8 cellular contexts compared by ENCODE assay signal in genomic region chr6:5084192-5084786, GRCh38. TPM values are rescaled to one million over a fixed set of nuclear protein-coding genes. Genes with fewer than 3 reads are reported as not detected.
A peak's percentile ranks its signal among the peaks of the same experiment; 100 is the strongest.
DNase-seq lines count a peak whose midpoint lies in the region; ATAC-seq and TF ChIP-seq lines count a peak whose summit lies in the region.

No MANE protein-coding gene starts in this region.

- H3K27me3 ChIP-seq in iPS DF 6.9 (ENCODE audit: control insufficient read depth, insufficient read depth, low read length) (peaks cover 38% of the 10 kb centered on the region), spleen (replicated peaks in 1 of 7) (peaks cover 0 to 56% (median 28%) of the 10 kb centered on the region in 7 donors)

- no TSS peak for BruUV-seq in OCI-LY7 (replicated peaks; lab: Mats Ljungman, UMichigan)

- no peak for DNase-seq in GM12864 (ENCODE audit: low read depth)
- no peak for DNase-seq in activated CD8-positive, alpha-beta T cell treated with anti-CD3 and anti-CD28 coated beads, Interleukin-2, amount 10 ng/mL, durations not matched to agents 7 days and 5 days
- DNase-seq in iPS DF 6.9 (ENCODE audit: low read depth, low spot score) = no peak
- peak; percentile 82 for DNase-seq in spleen
- no peak for DNase-seq in OCI-LY7 (ENCODE audit: low spot score)
- DNase-seq in stimulated activated CD4-positive, alpha-beta T cell treated with anti-CD3 and anti-CD28 coated beads, Interleukin-2, amount 100 ng/mL, for 48 hours = no peak

- H3K9me3 Mint-ChIP-seq in activated CD8-positive, alpha-beta T cell treated with anti-CD3 and anti-CD28 coated beads, Interleukin-2, amount 10 ng/mL, durations not matched to agents 7 days and 5 days (ENCODE audit: insufficient read depth) = no peaks in the 10 kb centered on the region

- H3K36me3 ChIP-seq in iPS DF 6.9 (ENCODE audit: control insufficient read depth, insufficient read depth, low read length) (no peaks in the 10 kb centered on the region), spleen (no peaks in the 10 kb centered on the region), OCI-LY7 (ENCODE audit: insufficient read depth, low read length) (no peaks in the 10 kb centered on the region)

- WGBS in iPS DF 6.9 (ENCODE audit: insufficient coverage, insufficient read length) = no CpG with 5 or more reads among the region's 66 CpGs
- 0 to 6% (median 3%) methylated on average over 8 to 66 of the region's 66 CpGs for WGBS in spleen, 5 donors

- TF ChIP-seq CTCF in GM12864 (IDR thresholded peaks at IDR 0.05; ENCODE audit: low read depth, low read length, missing control alignments) (no peak), spleen (IDR thresholded peaks at IDR 0.05 in 8 of 11, conservative IDR thresholded peaks at IDR 0.05 in 3 of 11) (no peak), OCI-LY7 (conservative IDR thresholded peaks at IDR 0.05; ENCODE audit: low read length) (no peak)

- H3K9me2 ChIP-seq in OCI-LY7 (ENCODE audit: insufficient read depth, low read length) = no peaks in the 10 kb centered on the region

- H3K27ac Mint-ChIP-seq in activated CD8-positive, alpha-beta T cell treated with anti-CD3 and anti-CD28 coated beads, Interleukin-2, amount 10 ng/mL, durations not matched to agents 7 days and 5 days = no peak overlapping the region

- no peaks in the 10 kb centered on the region for H4K20me1 ChIP-seq in OCI-LY7 (ENCODE audit: insufficient read depth, low read length)

- no peak overlapping the region for H2AFZ ChIP-seq in OCI-LY7 (ENCODE audit: low read length)

- no peak for TF ChIP-seq POLR2A in spleen (IDR thresholded peaks at IDR 0.05)

- H3K27me3 Mint-ChIP-seq in activated CD8-positive, alpha-beta T cell treated with anti-CD3 and anti-CD28 coated beads, Interleukin-2, amount 10 ng/mL, durations not matched to agents 7 days and 5 days (ENCODE audit: low read depth) = peaks cover 44% of the 10 kb centered on the region

- H3K36me3 Mint-ChIP-seq in activated CD8-positive, alpha-beta T cell treated with anti-CD3 and anti-CD28 coated beads, Interleukin-2, amount 10 ng/mL, durations not matched to agents 7 days and 5 days (ENCODE audit: low read depth) = no peaks in the 10 kb centered on the region

- H3K4me1 ChIP-seq in iPS DF 6.9 (ENCODE audit: control insufficient read depth, insufficient read depth, low read length) (peaks cover 6% of the 10 kb centered on the region), spleen (peaks cover 6 to 65% (median 44%) of the 10 kb centered on the region in 6 donors), OCI-LY7 (ENCODE audit: insufficient read depth, low read length, poor library complexity, severe bottlenecking) (no peaks in the 10 kb centered on the region)

- no peak overlapping the region for H3K4me2 ChIP-seq in OCI-LY7 (ENCODE audit: low read length)

- peaks cover 6% of the 10 kb centered on the region for H3K4me1 Mint-ChIP-seq in activated CD8-positive, alpha-beta T cell treated with anti-CD3 and anti-CD28 coated beads, Interleukin-2, amount 10 ng/mL, durations not matched to agents 7 days and 5 days (ENCODE audit: low read depth)

- peak overlapping the region; percentile 69 for H3K4me3 Mint-ChIP-seq in activated CD8-positive, alpha-beta T cell treated with anti-CD3 and anti-CD28 coated beads, Interleukin-2, amount 10 ng/mL, durations not matched to agents 7 days and 5 days

- POLR2A ChIA-PET in activated CD8-positive, alpha-beta T cell treated with anti-CD3 and anti-CD28 coated beads, Interleukin-2, amount 10 ng/mL, durations not matched to agents 7 days and 5 days (lab: Charles Lee) = no interaction called here
- POLR2A ChIA-PET in OCI-LY7 (lab: Charles Lee) = no interaction called here

- intact Hi-C loops in spleen (cut with DNase I; ENCODE audit: low total_unique reads) (no loop called here), OCI-LY7 (cut with micrococcal nuclease; ENCODE audit: unreplicated experiment) (no loop called here)

- CTCF ChIA-PET in activated CD8-positive, alpha-beta T cell treated with anti-CD3 and anti-CD28 coated beads, Interleukin-2, amount 10 ng/mL, durations not matched to agents 7 days and 5 days (lab: Charles Lee) = no interaction called here
- CTCF ChIA-PET in OCI-LY7 (lab: Charles Lee; ENCODE audit: unreplicated experiment) = no interaction called here

- H3K27ac ChIP-seq in iPS DF 6.9 (ENCODE audit: low read length) (no peak overlapping the region), spleen (peak overlapping the region; percentile 77 to 92 (median 86)), OCI-LY7 (ENCODE audit: low read depth, low read length, poor library complexity, severe bottlenecking) (no peak overlapping the region)

- H3K79me2 ChIP-seq in OCI-LY7 (ENCODE audit: insufficient read depth, low read depth, low read length) = no peaks in the 10 kb centered on the region

- H3K4me3 ChIP-seq in GM12864 (ENCODE audit: low read depth, low read length) = peak overlapping the region; percentile 64
- peak overlapping the region; percentile 49; the same call in 1 of the 2 replicates for H3K4me3 ChIP-seq in iPS DF 6.9 (ENCODE audit: low read length)
- peak overlapping the region; percentile 30 to 82 (median 57) for H3K4me3 ChIP-seq in spleen
- no peak overlapping the region for H3K4me3 ChIP-seq in OCI-LY7 (ENCODE audit: low read depth, low read length, poor library complexity, severe bottlenecking)

- ATAC-seq in HG02642 (IDR thresholded peaks at IDR 0.05; ENCODE audit: poor library complexity, unreplicated experiment) = peak; percentile 41
- ATAC-seq in activated CD8-positive, alpha-beta T cell treated with anti-CD3 and anti-CD28 coated beads, Interleukin-2, amount 10 ng/mL, durations not matched to agents 7 days and 5 days = peak; percentile 35
- no peak for ATAC-seq in HG02973 (IDR thresholded peaks at IDR 0.05; ENCODE audit: unreplicated experiment)

- no peaks in the 10 kb centered on the region for H3K9me3 ChIP-seq in iPS DF 6.9 (ENCODE audit: control insufficient read depth, insufficient read depth, low read length)
- H3K9me3 ChIP-seq in spleen = no peaks in the 10 kb centered on the region
- no peaks in the 10 kb centered on the region for H3K9me3 ChIP-seq in OCI-LY7 (ENCODE audit: low read length)

RNA-seq across cellular contexts. Expression of gene PPP1R3G, which starts 0.9 kb away (rescaled TPM):
- total RNA-seq in activated CD8-positive, alpha-beta T cell treated with anti-CD3 and anti-CD28 coated beads, Interleukin-2, amount 10 ng/mL, durations not matched to agents 7 days and 5 days = under 1 TPM; 0.05 to 0.11 TPM
- total RNA-seq in spleen (10 to 100 TPM in 1 of 7 donors, 1 to 10 TPM in 6; 2.2 to 10.1 (median 5.0) TPM), OCI-LY7 (2022) (0.10 TPM in 1 of 2 replicates, not detected in the other)
- polyA plus RNA-seq in spleen = 1 to 10 TPM in 1 of 3 donors, under 1 TPM in 2; 0.54 to 2.0 (median 0.93) TPM
- 0.10 and 0.13 TPM in 2 replicates for total RNA-seq in OCI-LY7 (2014; rRNA removed; shearing (Covaris generic))

Comparison
In these comparisons a context has a peak if more than half of its experiments do, and no peak if none do; other contexts are left out.
1. H3K27ac ChIP-seq: peak in spleen (8 of 8); none in iPS DF 6.9 (single experiment) and OCI-LY7 (single experiment).